Comparison of ENCODE assay signal across 8 cellular contexts in genomic region chr11:94732617-94733292, GRCh38. TPM values are rescaled to one million over a fixed set of nuclear protein-coding genes. Genes with fewer than 3 reads are reported as not detected.
A peak's percentile ranks its signal among the peaks of the same experiment; 100 is the strongest.
DNase-seq lines count a peak whose midpoint lies in the region; ATAC-seq, FAIRE-seq and TF ChIP-seq lines count a peak whose summit lies in the region.

No MANE protein-coding gene starts in this region.

- no peak overlapping the region; the same call in 1 of the 2 replicates for H2BK15ac ChIP-seq in H1 (ENCODE audit: low read length)
- no peak overlapping the region for H2BK15ac ChIP-seq in mesenchymal stem cell (ENCODE audit: low read depth, poor library complexity, severe bottlenecking)

- WGBS in H1 (ENCODE audit: extremely low coverage in 1 of 2, insufficient coverage in 1 of 2, insufficient read length in 1 of 2, insufficient replicate concordance in 2 of 2, low coverage in 1 of 2, low lambda C conversion rate in 2 of 2, missing lambda C conversion rate in 1 of 2), 2 experiments: 90% methylated on average over 7 of the region's 7 CpGs; no CpG with 5 or more reads in 1 of the 2 experiments
- WGBS in mesenchymal stem cell: 38% methylated on average over 5 of the region's 7 CpGs

- no peak overlapping the region for H3K18ac ChIP-seq in H1 (ENCODE audit: extremely low read depth, low read length)
- H3K18ac ChIP-seq in mesenchymal stem cell (ENCODE audit: low read depth in 1 of 2, low read length in 2 of 2): peak overlapping the region; percentile 4 to 76

- no peak overlapping the region for H3K4me2 ChIP-seq in H1 (ENCODE audit: insufficient read depth in 1 of 2, low read depth in 2 of 2, low read length in 2 of 2)
- no peak overlapping the region for H3K4me2 ChIP-seq in mesenchymal stem cell (ENCODE audit: low read length, poor library complexity, severe bottlenecking)

- H2BK12ac ChIP-seq in H1 (ENCODE audit: low read depth, low read length) (0 out of 2 replicates have a peak overlapping the region, but pooled peaks have one; percentile 13), mesenchymal stem cell (ENCODE audit: low read length in 2 of 2) (no peak overlapping the region)

- TF ChIP-seq CTCF in AG10803 (conservative IDR thresholded peaks at IDR 0.05; ENCODE audit: low read length) (no peak), H1 (IDR thresholded peaks at IDR 0.05; ENCODE audit: control extremely low read depth in 1 of 3, insufficient read depth in 1 of 3, low read depth in 1 of 3, low read length in 3 of 3) (no peak)

- no peaks in the 10 kb centered on the region for H4K20me1 ChIP-seq in H1 (replicated peaks in 1 of 2; ENCODE audit: control insufficient read depth in 1 of 2, insufficient read depth in 2 of 2, low read length in 2 of 2)

- H3K9ac ChIP-seq in H1 (replicated peaks in 1 of 4; ENCODE audit: extremely low read depth in 1 of 4, low read depth in 3 of 4, low read length in 3 of 4): no peak overlapping the region
- H3K9ac ChIP-seq in mesenchymal stem cell (ENCODE audit: low read length): peak overlapping the region; percentile 56

- H3K4ac ChIP-seq in H1 (replicated peaks; ENCODE audit: insufficient read length, low read depth, low read length) (no peak overlapping the region), mesenchymal stem cell (ENCODE audit: low read depth in 1 of 2, low read length in 2 of 2) (no peak overlapping the region)

- no peaks in the 10 kb centered on the region for H3K79me2 ChIP-seq in H1 (ENCODE audit: control insufficient read depth in 1 of 2, insufficient read depth in 2 of 2, low read length in 2 of 2)

- TF ChIP-seq EP300 in H1 (IDR thresholded peaks at IDR 0.05; ENCODE audit: borderline replicate concordance in 1 of 2, low read depth in 2 of 2, low read length in 2 of 2): no peak

- H3K9me3 ChIP-seq in H1 (ENCODE audit: insufficient read depth in 2 of 2, low read depth in 1 of 2, low read length in 1 of 2) (no peaks in the 10 kb centered on the region), mesenchymal stem cell (ENCODE audit: control insufficient read depth, low read length) (no peaks in the 10 kb centered on the region)

- H3K23ac ChIP-seq in H1 (ENCODE audit: insufficient read length) (no peak overlapping the region), mesenchymal stem cell (ENCODE audit: low read length in 2 of 2) (no peak overlapping the region)

- no peak overlapping the region for H3K4me3 ChIP-seq in AG10803 (ENCODE audit: low read length)
- H3K4me3 ChIP-seq in H1 (ENCODE audit: extremely low read depth in 1 of 4, insufficient read depth in 2 of 4, low read depth in 3 of 4, low read length in 4 of 4): no peak overlapping the region
- H3K4me3 ChIP-seq in mesenchymal stem cell (ENCODE audit: insufficient read depth in 1 of 2, low read depth in 1 of 2, low read length in 2 of 2): no peak overlapping the region

- H2BK20ac ChIP-seq in H1 (ENCODE audit: low read length): no peak overlapping the region; the same call in 1 of the 2 replicates

- H3K79me1 ChIP-seq in H1 (ENCODE audit: low read depth, low read length) (no peaks in the 10 kb centered on the region), mesenchymal stem cell (replicated peaks; ENCODE audit: low read length, poor library complexity, severe bottlenecking) (no peaks in the 10 kb centered on the region)

- H4K91ac ChIP-seq in H1 (replicated peaks; ENCODE audit: insufficient read length, low read length): no peak overlapping the region
- peak overlapping the region; percentile 66 for H4K91ac ChIP-seq in mesenchymal stem cell (ENCODE audit: low read length)

- H3K56ac ChIP-seq in H1 (replicated peaks; ENCODE audit: insufficient read length, low read depth, low read length): no peak overlapping the region

- no peak for ATAC-seq in HG02678 (IDR thresholded peaks at IDR 0.05; ENCODE audit: unreplicated experiment)
- no peak for ATAC-seq in HG03175 (IDR thresholded peaks at IDR 0.05; ENCODE audit: unreplicated experiment)

- peak; percentile 59 for DNase-seq in AG10803 (ENCODE audit: low read depth)
- peak; percentile 9 for DNase-seq in NCI-H345 treated with DMSO at 0.1 percent for 48 hours (lab: John Stamatoyannopoulos, UW; ENCODE audit: unreplicated experiment)
- no peak for DNase-seq in H1 (ENCODE audit: low read depth in 1 of 2, low spot score in 2 of 2)
- DNase-seq in mesenchymal stem cell: peak; percentile 91
- no peak for DNase-seq in CD1c-positive myeloid dendritic cell (ENCODE audit: extremely low spot score)
- DNase-seq in activated effector memory CD4-positive, alpha-beta T cell treated with anti-CD3 and anti-CD28 coated beads, Interleukin-2, amount 50 U/mL, for 16 hours: no peak

- H3K14ac ChIP-seq in H1 (ENCODE audit: insufficient read length) (no peak overlapping the region), mesenchymal stem cell (ENCODE audit: low read length in 2 of 2) (no peak overlapping the region)

- no peak for TF ChIP-seq POLR2A in H1 (IDR thresholded peaks at IDR 0.05; ENCODE audit: control extremely low read depth in 1 of 2, low read depth in 2 of 2, low read length in 2 of 2)

- H4K8ac ChIP-seq in H1 (ENCODE audit: extremely low read depth, insufficient read depth, low read length): no peak overlapping the region
- H4K8ac ChIP-seq in mesenchymal stem cell (ENCODE audit: low read length): peak overlapping the region; percentile 91

- H3K27ac ChIP-seq in H1 (ENCODE audit: low read depth, low read length): no peak overlapping the region
- H3K27ac ChIP-seq in mesenchymal stem cell (ENCODE audit: low read length, poor library complexity, severe bottlenecking): peak overlapping the region; percentile 50

- H3K27me3 ChIP-seq in H1 (replicated peaks in 1 of 4; ENCODE audit: control insufficient read depth in 3 of 4, extremely low read depth in 1 of 4, insufficient read depth in 3 of 4, low read length in 3 of 4) (peaks cover 0 to 5% (median under 1%) of the 10 kb centered on the region in 4 experiments; a peak in 2 of 7 replicates), mesenchymal stem cell (ENCODE audit: control insufficient read depth in 1 of 2, insufficient read depth in 1 of 2, low read length in 2 of 2) (no peaks in the 10 kb centered on the region)

- peak overlapping the region; percentile 32; the same call in 1 of the 2 replicates for H2BK5ac ChIP-seq in H1 (ENCODE audit: low read depth, low read length)
- H2BK5ac ChIP-seq in mesenchymal stem cell (ENCODE audit: low read depth, low read length, poor library complexity, severe bottlenecking): no peak overlapping the region

- CTCF ChIA-PET in H1 (lab: Charles Lee; ENCODE audit: partially characterized antibody): interaction anchor here (2.5 to 7.4 kb wide), 3 partner anchors 9 to 109 kb away, joined by 13 to 61 read pairs (median 19); no protein-coding TSS in a partner anchor

- H3K4me1 ChIP-seq in H1 (replicated peaks in 1 of 4; ENCODE audit: control insufficient read depth in 3 of 4, insufficient read depth in 4 of 4, low read length in 3 of 4) (peaks cover 5 to 20% (median 15%) of the 10 kb centered on the region in 4 experiments), mesenchymal stem cell (ENCODE audit: control insufficient read depth, insufficient read depth, low read depth, low read length) (peaks cover 22% of the 10 kb centered on the region)

- no peak overlapping the region; the same call in 1 of the 2 replicates for H2AFZ ChIP-seq in H1 (ENCODE audit: low read length)
- no peak overlapping the region for H2AFZ ChIP-seq in mesenchymal stem cell (ENCODE audit: low read depth, low read length)

- 0 out of 2 replicates have a peak overlapping the region, but pooled peaks have one; percentile 32 for H2AK5ac ChIP-seq in H1 (ENCODE audit: low read depth, low read length)
- H2AK5ac ChIP-seq in mesenchymal stem cell (ENCODE audit: low read length, severe bottlenecking): no peak overlapping the region

- H2BK120ac ChIP-seq in H1 (replicated peaks; ENCODE audit: low read depth, low read length) (peak overlapping the region; percentile 16), mesenchymal stem cell (ENCODE audit: low read depth, low read length) (peak overlapping the region; percentile 71)

- TF ChIP-seq RAD21 in H1 (IDR thresholded peaks at IDR 0.05 in 1 of 2, conservative IDR thresholded peaks at IDR 0.05 in 1 of 2; ENCODE audit: low read depth in 2 of 2, low read length in 2 of 2): no peak

- FAIRE-seq in H1 (lab: Jason Lieb, UNC): no peak

- no peak overlapping the region for H4K5ac ChIP-seq in H1 (ENCODE audit: insufficient read length, low read depth, low read length)

- H3K36me3 ChIP-seq in H1 (ENCODE audit: control insufficient read depth in 2 of 4, insufficient read depth in 4 of 4, low read length in 3 of 4): no peaks in the 10 kb centered on the region
- no peaks in the 10 kb centered on the region for H3K36me3 ChIP-seq in mesenchymal stem cell (ENCODE audit: control insufficient read depth in 1 of 2, insufficient read depth in 2 of 2, low read depth in 1 of 2, low read length in 2 of 2)

- POLR2A ChIA-PET in H1 (lab: Charles Lee; ENCODE audit: partially characterized antibody): interaction anchor here (0.7 to 3.5 kb wide), 3 partner anchors 8 to 77 kb away, joined by 3 to 14 read pairs (median 3); no protein-coding TSS in a partner anchor

- H3K23me2 ChIP-seq in H1 (ENCODE audit: low read depth, low read length): no peaks in the 10 kb centered on the region

TF ChIP-seq in H1, 55 proteins besides CTCF, POLR2A, EP300 and RAD21 (continues in another document):
- TF ChIP-seq BACH1 (IDR thresholded peaks at IDR 0.05; ENCODE audit: low read length) (no peak), RFX5 (IDR thresholded peaks at IDR 0.05; ENCODE audit: borderline replicate concordance, low read depth, low read length) (no peak), ZNF274 (IDR thresholded peaks at IDR 0.05; ENCODE audit: borderline replicate concordance, extremely low read depth, low read length) (no peak), CBX8 (IDR thresholded peaks at IDR 0.05; ENCODE audit: borderline replicate concordance, low read depth, low read length) (no peak), CHD2 (IDR thresholded peaks at IDR 0.05; ENCODE audit: low read length) (no peak)

RNA-seq across cellular contexts. Expression of gene AMOTL1, which starts 35.4 kb away (rescaled TPM):
- 27.6 and 31.6 TPM in 2 replicates for total RNA-seq in H1 (2021; fragmentation: NEBNext Ultra II Directional; extraction: Animal tissue kit (Norgen Biotek cat#: 25700))
- 8.2 and 9.0 TPM in 2 replicates for polyA plus RNA-seq in H1 (2011; rRNA removed)
- polyA plus RNA-seq in H1 (2011; cell fraction: cytosol; rRNA removed): 8.4 TPM
- 14.7 TPM for polyA plus RNA-seq in H1 (2011; cell fraction: nucleus; rRNA removed)
- polyA plus RNA-seq in H1 (2012, experiment 1 of 2): 9.5 to 14.6 TPM (median 12.7 TPM) in 4 replicates
- 2.1 TPM for polyA plus RNA-seq in H1 (2012, experiment 2 of 2)
- polyA plus RNA-seq in H1 (2013, experiment 1 of 2): 15.3 TPM
- 14.1 TPM for polyA plus RNA-seq in H1 (2013, experiment 2 of 2)
- 27.2 and 28.2 TPM in 2 replicates for polyA minus RNA-seq in H1 (2011; rRNA and poly(A)+ RNA removed)
- 15.4 TPM for polyA minus RNA-seq in H1 (2011; cell fraction: cytosol; rRNA and poly(A)+ RNA removed)
- 28.6 TPM for polyA minus RNA-seq in H1 (2011; cell fraction: nucleus; rRNA and poly(A)+ RNA removed)
- polyA plus RNA-seq in mesenchymal stem cell (2013, experiment 1 of 2): 20.5 TPM
- polyA plus RNA-seq in mesenchymal stem cell (2013, experiment 2 of 2): 19.9 TPM

Comparison
In these comparisons a context has a peak if more than half of its experiments do, and no peak if none do; other contexts are left out.
1. DNase-seq: peak in AG10803 (single experiment), NCI-H345 treated with DMSO at 0.1 percent for 48 hours (single experiment) and mesenchymal stem cell (single experiment); none in H1 (0 of 2), CD1c-positive myeloid dendritic cell (single experiment) and activated effector memory CD4-positive, alpha-beta T cell treated with anti-CD3 and anti-CD28 coated beads, Interleukin-2, amount 50 U/mL, for 16 hours (single experiment).